1 cellular context compared by ENCODE assay signal in the genomic region with DNA sequence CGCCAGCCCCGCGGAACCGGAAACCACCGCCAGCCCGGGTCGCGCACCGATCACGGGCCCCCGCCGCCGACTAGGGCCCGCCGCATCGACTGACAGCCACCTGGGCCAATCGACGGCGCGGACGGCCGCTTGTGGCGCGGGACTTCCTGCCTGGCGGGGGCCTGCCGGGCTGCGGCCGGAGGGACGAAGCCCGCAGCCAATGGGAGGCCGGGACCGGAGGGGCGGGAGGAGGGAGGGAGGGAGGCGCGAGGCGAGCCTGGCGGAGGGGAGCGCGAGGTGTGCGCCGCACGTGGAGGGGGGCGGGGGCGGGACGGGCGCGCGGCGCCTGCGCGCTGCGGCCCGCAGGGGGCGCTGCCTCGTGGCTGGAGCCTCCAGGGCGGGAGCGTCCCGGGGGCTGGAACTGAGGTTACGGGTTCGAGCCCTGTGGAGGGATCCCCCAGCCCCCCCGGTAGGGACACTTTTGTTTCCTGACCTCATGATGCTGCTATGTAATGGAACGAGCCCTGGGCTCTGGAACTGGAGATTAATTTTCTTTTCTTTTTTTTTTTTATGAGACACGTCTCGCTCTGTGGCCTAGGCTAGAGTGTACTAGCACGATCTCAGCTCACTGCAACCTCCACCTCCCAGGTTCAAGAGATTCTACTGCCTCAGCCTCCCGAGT.
TF ChIP-seq lines count a peak whose summit lies in the region.

A gene with protein sequence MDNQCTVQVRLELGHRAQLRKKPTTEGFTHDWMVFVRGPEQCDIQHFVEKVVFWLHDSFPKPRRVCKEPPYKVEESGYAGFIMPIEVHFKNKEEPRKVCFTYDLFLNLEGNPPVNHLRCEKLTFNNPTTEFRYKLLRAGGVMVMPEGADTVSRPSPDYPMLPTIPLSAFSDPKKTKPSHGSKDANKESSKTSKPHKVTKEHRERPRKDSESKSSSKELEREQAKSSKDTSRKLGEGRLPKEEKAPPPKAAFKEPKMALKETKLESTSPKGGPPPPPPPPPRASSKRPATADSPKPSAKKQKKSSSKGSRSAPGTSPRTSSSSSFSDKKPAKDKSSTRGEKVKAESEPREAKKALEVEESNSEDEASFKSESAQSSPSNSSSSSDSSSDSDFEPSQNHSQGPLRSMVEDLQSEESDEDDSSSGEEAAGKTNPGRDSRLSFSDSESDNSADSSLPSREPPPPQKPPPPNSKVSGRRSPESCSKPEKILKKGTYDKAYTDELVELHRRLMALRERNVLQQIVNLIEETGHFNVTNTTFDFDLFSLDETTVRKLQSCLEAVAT (minus strand): TSS at position 45 of the 661 bp plus-strand sequence. CDS start 191 bp downstream, outside the sequence.

TF ChIP-seq in GM12878, 131 proteins besides CTCF, POLR2A, EP300 and RAD21 (continued from another document and continues in another):
- TF ChIP-seq, protein P1, sequence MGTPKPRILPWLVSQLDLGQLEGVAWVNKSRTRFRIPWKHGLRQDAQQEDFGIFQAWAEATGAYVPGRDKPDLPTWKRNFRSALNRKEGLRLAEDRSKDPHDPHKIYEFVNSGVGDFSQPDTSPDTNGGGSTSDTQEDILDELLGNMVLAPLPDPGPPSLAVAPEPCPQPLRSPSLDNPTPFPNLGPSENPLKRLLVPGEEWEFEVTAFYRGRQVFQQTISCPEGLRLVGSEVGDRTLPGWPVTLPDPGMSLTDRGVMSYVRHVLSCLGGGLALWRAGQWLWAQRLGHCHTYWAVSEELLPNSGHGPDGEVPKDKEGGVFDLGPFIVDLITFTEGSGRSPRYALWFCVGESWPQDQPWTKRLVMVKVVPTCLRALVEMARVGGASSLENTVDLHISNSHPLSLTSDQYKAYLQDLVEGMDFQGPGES (IDR thresholded peaks at IDR 0.05) = peak; percentile 81; the same call in 1 of the 2 replicates
- peak; percentile 79; the same call in 1 of the 2 replicates for TF ChIP-seq CREB1 (IDR thresholded peaks at IDR 0.05; ENCODE audit: low read depth)
- TF ChIP-seq HDGF (IDR thresholded peaks at IDR 0.05) = no peak
- TF ChIP-seq ETV6 (conservative IDR thresholded peaks at IDR 0.05 in 1 of 2, IDR thresholded peaks at IDR 0.05 in 1 of 2; ENCODE audit: borderline replicate concordance in 1 of 2, low read depth in 1 of 2) = no peak
- TF ChIP-seq, protein P2, sequence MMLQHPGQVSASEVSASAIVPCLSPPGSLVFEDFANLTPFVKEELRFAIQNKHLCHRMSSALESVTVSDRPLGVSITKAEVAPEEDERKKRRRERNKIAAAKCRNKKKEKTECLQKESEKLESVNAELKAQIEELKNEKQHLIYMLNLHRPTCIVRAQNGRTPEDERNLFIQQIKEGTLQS (IDR thresholded peaks at IDR 0.05; ENCODE audit: borderline replicate concordance, extremely low read depth, low read depth, low read length) = 0 out of 2 replicates have a peak, but pooled peaks have one; percentile 17
- TF ChIP-seq PAX8 (IDR thresholded peaks at IDR 0.05) = no peak
- peak; percentile 47; the same call in 1 of the 2 replicates for TF ChIP-seq HCFC1 (IDR thresholded peaks at IDR 0.05; ENCODE audit: low read length)
- peak; percentile 93 for TF ChIP-seq CHD2 (IDR thresholded peaks at IDR 0.05; ENCODE audit: borderline replicate concordance, low read depth, low read length)
- TF ChIP-seq, protein P3, sequence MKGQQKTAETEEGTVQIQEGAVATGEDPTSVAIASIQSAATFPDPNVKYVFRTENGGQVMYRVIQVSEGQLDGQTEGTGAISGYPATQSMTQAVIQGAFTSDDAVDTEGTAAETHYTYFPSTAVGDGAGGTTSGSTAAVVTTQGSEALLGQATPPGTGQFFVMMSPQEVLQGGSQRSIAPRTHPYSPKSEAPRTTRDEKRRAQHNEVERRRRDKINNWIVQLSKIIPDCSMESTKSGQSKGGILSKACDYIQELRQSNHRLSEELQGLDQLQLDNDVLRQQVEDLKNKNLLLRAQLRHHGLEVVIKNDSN (IDR thresholded peaks at IDR 0.05; ENCODE audit: borderline replicate concordance, extremely low read length, insufficient read depth, low read depth, low read length) = no peak
- TF ChIP-seq NFYA (IDR thresholded peaks at IDR 0.05; ENCODE audit: borderline replicate concordance, low read depth, low read length) = no peak
- no peak for TF ChIP-seq SUZ12 (IDR thresholded peaks at IDR 0.05; ENCODE audit: unreplicated experiment)
- peak; percentile 14; the same call in 1 of the 2 replicates for TF ChIP-seq TAF1 (IDR thresholded peaks at IDR 0.05; ENCODE audit: borderline replicate concordance, low read depth, low read length)
- TF ChIP-seq, protein P4, sequence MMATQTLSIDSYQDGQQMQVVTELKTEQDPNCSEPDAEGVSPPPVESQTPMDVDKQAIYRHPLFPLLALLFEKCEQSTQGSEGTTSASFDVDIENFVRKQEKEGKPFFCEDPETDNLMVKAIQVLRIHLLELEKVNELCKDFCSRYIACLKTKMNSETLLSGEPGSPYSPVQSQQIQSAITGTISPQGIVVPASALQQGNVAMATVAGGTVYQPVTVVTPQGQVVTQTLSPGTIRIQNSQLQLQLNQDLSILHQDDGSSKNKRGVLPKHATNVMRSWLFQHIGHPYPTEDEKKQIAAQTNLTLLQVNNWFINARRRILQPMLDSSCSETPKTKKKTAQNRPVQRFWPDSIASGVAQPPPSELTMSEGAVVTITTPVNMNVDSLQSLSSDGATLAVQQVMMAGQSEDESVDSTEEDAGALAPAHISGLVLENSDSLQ (IDR thresholded peaks at IDR 0.05) = peak; percentile 98
- no peak; the same call in 1 of the 2 replicates for TF ChIP-seq GATAD2B (conservative IDR thresholded peaks at IDR 0.05; ENCODE audit: low read depth)
- peak; percentile 12 for TF ChIP-seq FOS (IDR thresholded peaks at IDR 0.05; ENCODE audit: borderline replicate concordance, extremely low read depth, insufficient read length)
- TF ChIP-seq MYC (IDR thresholded peaks at IDR 0.05; ENCODE audit: insufficient read depth, insufficient read length, insufficient replicate concordance, low read length, severe bottlenecking) = peak; percentile 93
- no peak for TF ChIP-seq KAT2A (conservative IDR thresholded peaks at IDR 0.05; ENCODE audit: control insufficient read depth, low read depth, low read length)
- TF ChIP-seq SREBF2 (IDR thresholded peaks at IDR 0.05; ENCODE audit: low read length) = no peak
- TF ChIP-seq SIX5 (IDR thresholded peaks at IDR 0.05; ENCODE audit: low read depth, low read length, severe bottlenecking) = no peak
- TF ChIP-seq CBX5 (IDR thresholded peaks at IDR 0.05; ENCODE audit: low read depth) = no peak
- TF ChIP-seq, protein P5, sequence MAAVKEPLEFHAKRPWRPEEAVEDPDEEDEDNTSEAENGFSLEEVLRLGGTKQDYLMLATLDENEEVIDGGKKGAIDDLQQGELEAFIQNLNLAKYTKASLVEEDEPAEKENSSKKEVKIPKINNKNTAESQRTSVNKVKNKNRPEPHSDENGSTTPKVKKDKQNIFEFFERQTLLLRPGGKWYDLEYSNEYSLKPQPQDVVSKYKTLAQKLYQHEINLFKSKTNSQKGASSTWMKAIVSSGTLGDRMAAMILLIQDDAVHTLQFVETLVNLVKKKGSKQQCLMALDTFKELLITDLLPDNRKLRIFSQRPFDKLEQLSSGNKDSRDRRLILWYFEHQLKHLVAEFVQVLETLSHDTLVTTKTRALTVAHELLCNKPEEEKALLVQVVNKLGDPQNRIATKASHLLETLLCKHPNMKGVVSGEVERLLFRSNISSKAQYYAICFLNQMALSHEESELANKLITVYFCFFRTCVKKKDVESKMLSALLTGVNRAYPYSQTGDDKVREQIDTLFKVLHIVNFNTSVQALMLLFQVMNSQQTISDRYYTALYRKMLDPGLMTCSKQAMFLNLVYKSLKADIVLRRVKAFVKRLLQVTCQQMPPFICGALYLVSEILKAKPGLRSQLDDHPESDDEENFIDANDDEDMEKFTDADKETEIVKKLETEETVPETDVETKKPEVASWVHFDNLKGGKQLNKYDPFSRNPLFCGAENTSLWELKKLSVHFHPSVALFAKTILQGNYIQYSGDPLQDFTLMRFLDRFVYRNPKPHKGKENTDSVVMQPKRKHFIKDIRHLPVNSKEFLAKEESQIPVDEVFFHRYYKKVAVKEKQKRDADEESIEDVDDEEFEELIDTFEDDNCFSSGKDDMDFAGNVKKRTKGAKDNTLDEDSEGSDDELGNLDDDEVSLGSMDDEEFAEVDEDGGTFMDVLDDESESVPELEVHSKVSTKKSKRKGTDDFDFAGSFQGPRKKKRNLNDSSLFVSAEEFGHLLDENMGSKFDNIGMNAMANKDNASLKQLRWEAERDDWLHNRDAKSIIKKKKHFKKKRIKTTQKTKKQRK (IDR thresholded peaks at IDR 0.05; ENCODE audit: low read depth, low read length) = peak; percentile 75; the same call in 1 of the 2 replicates
- TF ChIP-seq BACH1 (IDR thresholded peaks at IDR 0.05; ENCODE audit: borderline replicate concordance) = peak; percentile 83
- no peak for TF ChIP-seq CBX3 (IDR thresholded peaks at IDR 0.05; ENCODE audit: borderline replicate concordance, low read depth)
- TF ChIP-seq TCF3 (IDR thresholded peaks at IDR 0.05; ENCODE audit: borderline replicate concordance, insufficient read depth, low read depth, low read length) = no peak
- TF ChIP-seq, protein P6, sequence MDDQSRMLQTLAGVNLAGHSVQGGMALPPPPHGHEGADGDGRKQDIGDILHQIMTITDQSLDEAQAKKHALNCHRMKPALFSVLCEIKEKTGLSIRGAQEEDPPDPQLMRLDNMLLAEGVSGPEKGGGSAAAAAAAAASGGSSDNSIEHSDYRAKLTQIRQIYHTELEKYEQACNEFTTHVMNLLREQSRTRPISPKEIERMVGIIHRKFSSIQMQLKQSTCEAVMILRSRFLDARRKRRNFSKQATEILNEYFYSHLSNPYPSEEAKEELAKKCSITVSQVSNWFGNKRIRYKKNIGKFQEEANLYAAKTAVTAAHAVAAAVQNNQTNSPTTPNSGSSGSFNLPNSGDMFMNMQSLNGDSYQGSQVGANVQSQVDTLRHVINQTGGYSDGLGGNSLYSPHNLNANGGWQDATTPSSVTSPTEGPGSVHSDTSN (IDR thresholded peaks at IDR 0.05; ENCODE audit: insufficient replicate concordance, low read depth, low read length) = peak; percentile 98
- no peak for TF ChIP-seq NFXL1 (IDR thresholded peaks at IDR 0.05; ENCODE audit: borderline replicate concordance)
- TF ChIP-seq, protein P7, sequence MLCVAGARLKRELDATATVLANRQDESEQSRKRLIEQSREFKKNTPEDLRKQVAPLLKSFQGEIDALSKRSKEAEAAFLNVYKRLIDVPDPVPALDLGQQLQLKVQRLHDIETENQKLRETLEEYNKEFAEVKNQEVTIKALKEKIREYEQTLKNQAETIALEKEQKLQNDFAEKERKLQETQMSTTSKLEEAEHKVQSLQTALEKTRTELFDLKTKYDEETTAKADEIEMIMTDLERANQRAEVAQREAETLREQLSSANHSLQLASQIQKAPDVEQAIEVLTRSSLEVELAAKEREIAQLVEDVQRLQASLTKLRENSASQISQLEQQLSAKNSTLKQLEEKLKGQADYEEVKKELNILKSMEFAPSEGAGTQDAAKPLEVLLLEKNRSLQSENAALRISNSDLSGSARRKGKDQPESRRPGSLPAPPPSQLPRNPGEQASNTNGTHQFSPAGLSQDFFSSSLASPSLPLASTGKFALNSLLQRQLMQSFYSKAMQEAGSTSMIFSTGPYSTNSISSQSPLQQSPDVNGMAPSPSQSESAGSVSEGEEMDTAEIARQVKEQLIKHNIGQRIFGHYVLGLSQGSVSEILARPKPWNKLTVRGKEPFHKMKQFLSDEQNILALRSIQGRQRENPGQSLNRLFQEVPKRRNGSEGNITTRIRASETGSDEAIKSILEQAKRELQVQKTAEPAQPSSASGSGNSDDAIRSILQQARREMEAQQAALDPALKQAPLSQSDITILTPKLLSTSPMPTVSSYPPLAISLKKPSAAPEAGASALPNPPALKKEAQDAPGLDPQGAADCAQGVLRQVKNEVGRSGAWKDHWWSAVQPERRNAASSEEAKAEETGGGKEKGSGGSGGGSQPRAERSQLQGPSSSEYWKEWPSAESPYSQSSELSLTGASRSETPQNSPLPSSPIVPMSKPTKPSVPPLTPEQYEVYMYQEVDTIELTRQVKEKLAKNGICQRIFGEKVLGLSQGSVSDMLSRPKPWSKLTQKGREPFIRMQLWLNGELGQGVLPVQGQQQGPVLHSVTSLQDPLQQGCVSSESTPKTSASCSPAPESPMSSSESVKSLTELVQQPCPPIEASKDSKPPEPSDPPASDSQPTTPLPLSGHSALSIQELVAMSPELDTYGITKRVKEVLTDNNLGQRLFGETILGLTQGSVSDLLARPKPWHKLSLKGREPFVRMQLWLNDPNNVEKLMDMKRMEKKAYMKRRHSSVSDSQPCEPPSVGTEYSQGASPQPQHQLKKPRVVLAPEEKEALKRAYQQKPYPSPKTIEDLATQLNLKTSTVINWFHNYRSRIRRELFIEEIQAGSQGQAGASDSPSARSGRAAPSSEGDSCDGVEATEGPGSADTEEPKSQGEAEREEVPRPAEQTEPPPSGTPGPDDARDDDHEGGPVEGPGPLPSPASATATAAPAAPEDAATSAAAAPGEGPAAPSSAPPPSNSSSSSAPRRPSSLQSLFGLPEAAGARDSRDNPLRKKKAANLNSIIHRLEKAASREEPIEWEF (IDR thresholded peaks at IDR 0.05; ENCODE audit: insufficient replicate concordance, low read depth, low read length) = no peak
- TF ChIP-seq, protein P8, sequence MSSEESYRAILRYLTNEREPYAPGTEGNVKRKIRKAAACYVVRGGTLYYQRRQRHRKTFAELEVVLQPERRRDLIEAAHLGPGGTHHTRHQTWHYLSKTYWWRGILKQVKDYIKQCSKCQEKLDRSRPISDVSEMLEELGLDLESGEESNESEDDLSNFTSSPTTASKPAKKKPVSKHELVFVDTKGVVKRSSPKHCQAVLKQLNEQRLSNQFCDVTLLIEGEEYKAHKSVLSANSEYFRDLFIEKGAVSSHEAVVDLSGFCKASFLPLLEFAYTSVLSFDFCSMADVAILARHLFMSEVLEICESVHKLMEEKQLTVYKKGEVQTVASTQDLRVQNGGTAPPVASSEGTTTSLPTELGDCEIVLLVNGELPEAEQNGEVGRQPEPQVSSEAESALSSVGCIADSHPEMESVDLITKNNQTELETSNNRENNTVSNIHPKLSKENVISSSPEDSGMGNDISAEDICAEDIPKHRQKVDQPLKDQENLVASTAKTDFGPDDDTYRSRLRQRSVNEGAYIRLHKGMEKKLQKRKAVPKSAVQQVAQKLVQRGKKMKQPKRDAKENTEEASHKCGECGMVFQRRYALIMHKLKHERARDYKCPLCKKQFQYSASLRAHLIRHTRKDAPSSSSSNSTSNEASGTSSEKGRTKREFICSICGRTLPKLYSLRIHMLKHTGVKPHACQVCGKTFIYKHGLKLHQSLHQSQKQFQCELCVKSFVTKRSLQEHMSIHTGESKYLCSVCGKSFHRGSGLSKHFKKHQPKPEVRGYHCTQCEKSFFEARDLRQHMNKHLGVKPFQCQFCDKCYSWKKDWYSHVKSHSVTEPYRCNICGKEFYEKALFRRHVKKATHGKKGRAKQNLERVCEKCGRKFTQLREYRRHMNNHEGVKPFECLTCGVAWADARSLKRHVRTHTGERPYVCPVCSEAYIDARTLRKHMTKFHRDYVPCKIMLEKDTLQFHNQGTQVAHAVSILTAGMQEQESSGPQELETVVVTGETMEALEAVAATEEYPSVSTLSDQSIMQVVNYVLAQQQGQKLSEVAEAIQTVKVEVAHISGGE (CRISPR knock-in tag; IDR thresholded peaks at IDR 0.05) = peak; percentile 62; the same call in 1 of the 2 replicates
- TF ChIP-seq STAT3 (IDR thresholded peaks at IDR 0.05; ENCODE audit: low read depth, low read length) = no peak
- no peak for TF ChIP-seq JUND (IDR thresholded peaks at IDR 0.05; ENCODE audit: low read depth, low read length)
- no peak for TF ChIP-seq SUPT20H (IDR thresholded peaks at IDR 0.05; ENCODE audit: borderline replicate concordance, control insufficient read depth, low read depth, low read length)
- TF ChIP-seq FOXK2 (IDR thresholded peaks at IDR 0.05) = no peak
- peak; percentile 52 for TF ChIP-seq RUNX3 (IDR thresholded peaks at IDR 0.05; ENCODE audit: low read length)
